In genomic region chr20:48786916-48787676, GRCh38 we compare ENCODE assay signal across 12 cellular contexts. TPM values are rescaled to one million over a fixed set of nuclear protein-coding genes. Genes with fewer than 3 reads are reported as not detected.
DNase-seq lines count a peak whose midpoint lies in the region; ATAC-seq and TF ChIP-seq lines count a peak whose summit lies in the region.
"Had no signal": no experiment of that assay in that cellular context is flagged by ENCODE, and none has a peak within 500 bp of the region (broad histone marks: within the 10 kb centered on the region; RNA-seq: fewer than 3 reads in every experiment).

No MANE protein-coding gene starts in this region.

- H3K9me3 ChIP-seq in mesenchymal stem cell (ENCODE audit: control insufficient read depth, low read length): no peaks in the 10 kb centered on the region

- H3K27ac Mint-ChIP-seq in HFFc6: no peak overlapping the region; the same call in 1 of the 2 replicates
- peak overlapping the region; percentile 14 for H3K27ac Mint-ChIP-seq in activated naive CD8-positive, alpha-beta T cell treated with anti-CD3 and anti-CD28 coated beads, Interleukin-2, amount 10 ng/mL, durations not matched to agents 7 days and 5 days
- peak overlapping the region; percentile 84 for H3K27ac Mint-ChIP-seq in stimulated activated naive B cell treated with anti-CD40 and anti-IgM and Interleukin-4, amounts not matched to agents 10 μg/mL and 1 μg/mL and 100 μg/mL, for 72 hours

- H2AK5ac ChIP-seq in mesenchymal stem cell (ENCODE audit: low read length, severe bottlenecking): no peak overlapping the region

- peak overlapping the region; percentile 56 for H3K4me3 Mint-ChIP-seq in HFFc6
- H3K4me3 Mint-ChIP-seq in activated naive CD8-positive, alpha-beta T cell treated with anti-CD3 and anti-CD28 coated beads, Interleukin-2, amount 10 ng/mL, durations not matched to agents 7 days and 5 days: no peak overlapping the region
- H3K4me3 Mint-ChIP-seq in stimulated activated naive B cell treated with anti-CD40 and anti-IgM and Interleukin-4, amounts not matched to agents 10 μg/mL and 1 μg/mL and 100 μg/mL, for 72 hours: peak overlapping the region; percentile 43 to 44

- peaks cover 28% of the 10 kb centered on the region for H3K4me1 Mint-ChIP-seq in HFFc6 (ENCODE audit: low read depth)
- peaks cover 52% of the 10 kb centered on the region for H3K4me1 Mint-ChIP-seq in activated naive CD8-positive, alpha-beta T cell treated with anti-CD3 and anti-CD28 coated beads, Interleukin-2, amount 10 ng/mL, durations not matched to agents 7 days and 5 days
- peaks cover 0 to 56% of the 10 kb centered on the region in 2 donors for H3K4me1 Mint-ChIP-seq in stimulated activated naive B cell treated with anti-CD40 and anti-IgM and Interleukin-4, amounts not matched to agents 10 μg/mL and 1 μg/mL and 100 μg/mL, for 72 hours

- H3K36me3 ChIP-seq in mesenchymal stem cell (ENCODE audit: control insufficient read depth in 1 of 2, insufficient read depth in 2 of 2, low read depth in 1 of 2, low read length in 2 of 2): peaks cover 0 to 4% of the 10 kb centered on the region in 2 experiments

- H3K14ac ChIP-seq in mesenchymal stem cell (ENCODE audit: low read length in 2 of 2): no peak overlapping the region

- no peak overlapping the region for H3K4me2 ChIP-seq in mesenchymal stem cell (ENCODE audit: low read length, poor library complexity, severe bottlenecking)
- H3K4me2 ChIP-seq: PC-9 had no signal

- peaks cover 0 to 53% of the 10 kb centered on the region in 2 experiments for H3K27me3 ChIP-seq in mesenchymal stem cell (ENCODE audit: control insufficient read depth in 1 of 2, insufficient read depth in 1 of 2, low read length in 2 of 2)

- H4K8ac ChIP-seq in mesenchymal stem cell (ENCODE audit: low read length): no peak overlapping the region

- no peak overlapping the region for H4K91ac ChIP-seq in mesenchymal stem cell (ENCODE audit: low read length)

- POLR2A ChIA-PET in activated naive CD8-positive, alpha-beta T cell treated with anti-CD3 and anti-CD28 coated beads, Interleukin-2, amount 10 ng/mL, durations not matched to agents 7 days and 5 days (lab: Charles Lee): no interaction called here

- no peak for ATAC-seq in activated naive CD8-positive, alpha-beta T cell treated with anti-CD3 and anti-CD28 coated beads, Interleukin-2, amount 10 ng/mL, durations not matched to agents 7 days and 5 days (ENCODE audit: low read depth)
- ATAC-seq in stimulated activated naive B cell treated with anti-CD40 and anti-IgM and Interleukin-4, amounts not matched to agents 10 μg/mL and 1 μg/mL and 100 μg/mL, for 72 hours (replicated peaks): no peak

- H2AFZ ChIP-seq in mesenchymal stem cell (ENCODE audit: low read depth, low read length): no peak overlapping the region
- H2AFZ ChIP-seq: PC-9 had no signal

- DNase-seq in HFFc6 (no peak), mesenchymal stem cell (no peak), coronary artery (ENCODE audit: low spot score) (no peak), germinal center (ENCODE audit: low spot score) (no peak), DMS53 (lab: John Stamatoyannopoulos, UW) (no peak)
- no peak for DNase-seq in activated naive CD8-positive, alpha-beta T cell treated with anti-CD3 and anti-CD28 coated beads, Interleukin-2, amount 10 ng/mL, durations not matched to agents 7 days and 5 days
- no peak for DNase-seq in stimulated activated naive B cell treated with anti-CD40 and anti-IgM and Interleukin-4, amounts not matched to agents 10 μg/mL and 1 μg/mL and 100 μg/mL, for 72 hours
- no peak for DNase-seq in effector CD8-positive, alpha-beta T cell (lab: John Stamatoyannopoulos, UW)
- DNase-seq: GOT3; MM.1S; PC-9; stimulated activated CD4-positive, alpha-beta T cell treated with anti-CD3 and anti-CD28 coated beads, Interleukin-4, amount 100 ng/mL, for 4 hours had no signal

- no peak for TF ChIP-seq CTCF in HFFc6 (IDR thresholded peaks at IDR 0.05)
- no peak for TF ChIP-seq CTCF in coronary artery (IDR thresholded peaks at IDR 0.05)

- H2BK120ac ChIP-seq in mesenchymal stem cell (ENCODE audit: low read depth, low read length): no peak overlapping the region

- no peaks in the 10 kb centered on the region for H3K9me3 Mint-ChIP-seq in HFFc6
- H3K9me3 Mint-ChIP-seq in activated naive CD8-positive, alpha-beta T cell treated with anti-CD3 and anti-CD28 coated beads, Interleukin-2, amount 10 ng/mL, durations not matched to agents 7 days and 5 days: no peaks in the 10 kb centered on the region
- peaks cover 0 to 5% of the 10 kb centered on the region in 2 donors for H3K9me3 Mint-ChIP-seq in stimulated activated naive B cell treated with anti-CD40 and anti-IgM and Interleukin-4, amounts not matched to agents 10 μg/mL and 1 μg/mL and 100 μg/mL, for 72 hours

- peaks cover 23% of the 10 kb centered on the region for H3K4me1 ChIP-seq in mesenchymal stem cell (ENCODE audit: control insufficient read depth, insufficient read depth, low read depth, low read length)

- peaks cover 13% of the 10 kb centered on the region for H3K27me3 Mint-ChIP-seq in HFFc6 (ENCODE audit: insufficient read depth)
- no peaks in the 10 kb centered on the region for H3K27me3 Mint-ChIP-seq in activated naive CD8-positive, alpha-beta T cell treated with anti-CD3 and anti-CD28 coated beads, Interleukin-2, amount 10 ng/mL, durations not matched to agents 7 days and 5 days
- H3K27me3 Mint-ChIP-seq in stimulated activated naive B cell treated with anti-CD40 and anti-IgM and Interleukin-4, amounts not matched to agents 10 μg/mL and 1 μg/mL and 100 μg/mL, for 72 hours: no peaks in the 10 kb centered on the region

- no peak overlapping the region for H3K23ac ChIP-seq in mesenchymal stem cell (ENCODE audit: low read length in 2 of 2)

- no peaks in the 10 kb centered on the region for H3K36me3 Mint-ChIP-seq in HFFc6 (ENCODE audit: low read depth)
- H3K36me3 Mint-ChIP-seq in activated naive CD8-positive, alpha-beta T cell treated with anti-CD3 and anti-CD28 coated beads, Interleukin-2, amount 10 ng/mL, durations not matched to agents 7 days and 5 days: peaks cover 10% of the 10 kb centered on the region
- peaks cover 2 to 15% of the 10 kb centered on the region in 2 donors for H3K36me3 Mint-ChIP-seq in stimulated activated naive B cell treated with anti-CD40 and anti-IgM and Interleukin-4, amounts not matched to agents 10 μg/mL and 1 μg/mL and 100 μg/mL, for 72 hours

- WGBS in mesenchymal stem cell: 72% methylated on average over 14 of the region's 20 CpGs

- no peak overlapping the region for H2BK5ac ChIP-seq in mesenchymal stem cell (ENCODE audit: low read depth, low read length, poor library complexity, severe bottlenecking)

- H2BK12ac ChIP-seq in mesenchymal stem cell (ENCODE audit: low read length in 2 of 2): no peak overlapping the region

- H3K9ac ChIP-seq in mesenchymal stem cell (ENCODE audit: low read length): peak overlapping the region; percentile 23

- no peak overlapping the region for H3K4me3 ChIP-seq in mesenchymal stem cell (ENCODE audit: insufficient read depth in 1 of 2, low read depth in 1 of 2, low read length in 2 of 2)
- no peak overlapping the region for H3K4me3 ChIP-seq in coronary artery
- H3K4me3 ChIP-seq: PC-9 had no signal

- H3K27ac ChIP-seq in mesenchymal stem cell (ENCODE audit: low read length, poor library complexity, severe bottlenecking): no peak overlapping the region
- no peak overlapping the region for H3K27ac ChIP-seq in coronary artery
- H3K27ac ChIP-seq: PC-9 had no signal

- H3K4ac ChIP-seq in mesenchymal stem cell (ENCODE audit: low read depth in 1 of 2, low read length in 2 of 2): no peak overlapping the region

- H3K79me1 ChIP-seq in mesenchymal stem cell (replicated peaks; ENCODE audit: low read length, poor library complexity, severe bottlenecking): peaks cover 38% of the 10 kb centered on the region

- H2BK15ac ChIP-seq in mesenchymal stem cell (ENCODE audit: low read depth, poor library complexity, severe bottlenecking): no peak overlapping the region

- H3K18ac ChIP-seq in mesenchymal stem cell (ENCODE audit: low read depth in 1 of 2, low read length in 2 of 2): no peak overlapping the region

RNA-seq across cellular contexts. Expression of gene PREX1, which starts 40.7 kb away (rescaled TPM):
- 1 to 10 TPM; 1.8 to 4.1 (median 2.8) TPM for total RNA-seq in HFFc6 (2021; fragmentation: NEBNext Ultra II Directional; extraction: Animal tissue kit (Norgen Biotek cat#: 25700))
- 100 to 1,000 TPM; 142 to 147 TPM for total RNA-seq in activated naive CD8-positive, alpha-beta T cell treated with anti-CD3 and anti-CD28 coated beads, Interleukin-2, amount 10 ng/mL, durations not matched to agents 7 days and 5 days
- 0.77 TPM for polyA plus RNA-seq in mesenchymal stem cell (2013, experiment 1 of 2)
- 0.84 TPM for polyA plus RNA-seq in mesenchymal stem cell (2013, experiment 2 of 2)

Comparison
In these comparisons a context has a peak if more than half of its experiments do, and no peak if none do; other contexts are left out.
1. RNA of gene PREX1, which starts 40.7 kb away (total RNA-seq): 142 to 147 TPM in activated naive CD8-positive, alpha-beta T cell treated with anti-CD3 and anti-CD28 coated beads, Interleukin-2, amount 10 ng/mL, durations not matched to agents 7 days and 5 days; 1.8 to 4.1 TPM in HFFc6; every median in the first group is over 10 times any median in the second.